Comparison of ENCODE assay signal across 7 cellular contexts in genomic region chr11:67463680-67464410, GRCh38. TPM values are rescaled to one million over a fixed set of nuclear protein-coding genes. Genes with fewer than 3 reads are reported as not detected.
DNase-seq lines count a peak whose midpoint lies in the region; TF ChIP-seq lines count a peak whose summit lies in the region.

No MANE protein-coding gene starts in this region.

- no peaks in the 10 kb centered on the region for H3K36me3 ChIP-seq in HEK293 (ENCODE audit: control insufficient read depth in 2 of 2, insufficient read depth in 1 of 2, low read length in 2 of 2)
- no peaks in the 10 kb centered on the region for H3K36me3 ChIP-seq in SK-N-SH (replicated peaks in 1 of 2; ENCODE audit: control insufficient read depth in 1 of 2, insufficient read depth in 2 of 2, low read length in 1 of 2)
- peaks cover 0 to 21% (median 0%) of the 10 kb centered on the region in 3 donors for H3K36me3 ChIP-seq in esophagus squamous epithelium
- H3K36me3 ChIP-seq in neural progenitor cell = no peaks in the 10 kb centered on the region

- POLR2A ChIA-PET in HEK293 (lab: Yijun Ruan, JAX) = interaction anchor here (0.7 kb wide), 1 partner anchor 1238 kb away, joined by 3 read pairs; no protein-coding TSS in a partner anchor
- POLR2A ChIA-PET in SK-N-SH (lab: Yijun Ruan, JAX) = no interaction called here

- peak in 2 of 4 donors; percentile 17 to 26 for TF ChIP-seq POLR2A in esophagus squamous epithelium (IDR thresholded peaks at IDR 0.05)

- 72% methylated on average over 9 of the region's 20 CpGs for WGBS in SK-N-SH (ENCODE audit: low lambda C conversion rate)
- 63 to 73% methylated on average over 6 to 9 of the region's 20 CpGs for WGBS in esophagus squamous epithelium, 2 donors

- no peaks in the 10 kb centered on the region for H4K20me1 ChIP-seq in SK-N-SH (ENCODE audit: insufficient read depth)
- no peaks in the 10 kb centered on the region for H4K20me1 ChIP-seq in neural progenitor cell (ENCODE audit: low read depth)

- H3K27ac Mint-ChIP-seq in neural progenitor cell = no peak overlapping the region

- H3K36me3 Mint-ChIP-seq in neural progenitor cell = no peaks in the 10 kb centered on the region

- H3K4me3 Mint-ChIP-seq in neural progenitor cell = peak overlapping the region; percentile 84

- no peaks in the 10 kb centered on the region for H3K9me3 ChIP-seq in HEK293 (ENCODE audit: control insufficient read depth, insufficient read depth, low read depth, low read length)
- H3K9me3 ChIP-seq in SK-N-SH = no peaks in the 10 kb centered on the region
- no peaks in the 10 kb centered on the region for H3K9me3 ChIP-seq in esophagus squamous epithelium
- H3K9me3 ChIP-seq in neural progenitor cell (ENCODE audit: low read depth) = no peaks in the 10 kb centered on the region

- H3K79me2 ChIP-seq in SK-N-SH (ENCODE audit: insufficient read depth) (peaks cover 7% of the 10 kb centered on the region; the same call in 1 of the 2 replicates), neural progenitor cell (ENCODE audit: low read depth) (peaks cover 8% of the 10 kb centered on the region)

- H3K4me3 ChIP-seq in HEK293 (ENCODE audit: low read depth, low read length) (peak overlapping the region; percentile 36), SK-N-SH (ENCODE audit: low read depth in 2 of 2, low read length in 1 of 2) (peak overlapping the region; percentile 63 to 68; a peak in 3 of 4 replicates), esophagus squamous epithelium (peak overlapping the region in 3 of 4 donors; percentile 47 to 75 (median 50)), neural progenitor cell (peak overlapping the region; percentile 64)

- no peak for TF ChIP-seq CTCF in HEK293 (tag by site-specific recombination; IDR thresholded peaks at IDR 0.05)
- TF ChIP-seq CTCF in SK-N-SH (IDR thresholded peaks at IDR 0.05) = no peak
- TF ChIP-seq CTCF in esophagus squamous epithelium (IDR thresholded peaks at IDR 0.05) = no peak
- TF ChIP-seq CTCF in neural progenitor cell (IDR thresholded peaks at IDR 0.05) = no peak

- peaks cover 18% of the 10 kb centered on the region for H3F3A ChIP-seq in SK-N-SH (replicated peaks; ENCODE audit: insufficient read depth)
- no peaks in the 10 kb centered on the region for H3F3A ChIP-seq in neural progenitor cell (ENCODE audit: low read depth)

- no peaks in the 10 kb centered on the region for H3K9me3 Mint-ChIP-seq in neural progenitor cell

- peaks cover 16% of the 10 kb centered on the region for H3K4me1 Mint-ChIP-seq in neural progenitor cell

- H3K27ac ChIP-seq in HEK293 (ENCODE audit: extremely low read depth, low read depth, low read length) (no peak overlapping the region), SK-N-SH (ENCODE audit: low read depth in 2 of 2, low read length in 1 of 2) (peak overlapping the region; percentile 48 to 61; a peak in 3 of 4 replicates), esophagus squamous epithelium (peak overlapping the region; percentile 93 to 98 (median 96)), neural progenitor cell (no peak overlapping the region)

- H3K4me2 ChIP-seq in SK-N-SH (peak overlapping the region; percentile 87), neural progenitor cell (peak overlapping the region; percentile 82)

- intact Hi-C loops in esophagus squamous epithelium (cut with DNase I) = no loop called here

- no peaks in the 10 kb centered on the region for H3K9me2 ChIP-seq in SK-N-SH

- H3K4me1 ChIP-seq in HEK293 (ENCODE audit: control insufficient read depth, insufficient read depth, low read length) (no peaks in the 10 kb centered on the region; the same call in 1 of the 2 replicates), SK-N-SH (ENCODE audit: control insufficient read depth in 1 of 2, insufficient read depth in 2 of 2, low read depth in 1 of 2, low read length in 1 of 2) (peaks cover 9 to 31% of the 10 kb centered on the region in 2 experiments; a peak in 2 of 4 replicates), esophagus squamous epithelium (peaks cover 33 to 68% (median 38%) of the 10 kb centered on the region in 3 donors), neural progenitor cell (peaks cover 6% of the 10 kb centered on the region)

- H2AFZ ChIP-seq in SK-N-SH (ENCODE audit: low read depth) = peak overlapping the region; percentile 85; the same call in 1 of the 2 replicates
- H2AFZ ChIP-seq in neural progenitor cell (replicated peaks) = no peak overlapping the region

- TF ChIP-seq EP300 in SK-N-SH (IDR thresholded peaks at IDR 0.05; ENCODE audit: borderline replicate concordance in 1 of 2, low read depth in 1 of 2, low read length in 1 of 2) = no peak

- TF ChIP-seq RAD21 in SK-N-SH (IDR thresholded peaks at IDR 0.05; ENCODE audit: low read length) = no peak

- H3K27me3 ChIP-seq in SK-N-SH (ENCODE audit: insufficient read depth) (no peaks in the 10 kb centered on the region), esophagus squamous epithelium (no peaks in the 10 kb centered on the region), neural progenitor cell (no peaks in the 10 kb centered on the region)

- H3K27me3 Mint-ChIP-seq in neural progenitor cell (ENCODE audit: insufficient read depth, low read depth) = peaks cover 6% of the 10 kb centered on the region

- DNase-seq in SK-N-SH (peak; percentile 51), esophagus squamous epithelium (lab: John Stamatoyannopoulos, UW) (no peak), neural progenitor cell (ENCODE audit: low spot score) (no peak), NCI-H2029 treated with DMSO at 0.1 percent for 48 hours (lab: John Stamatoyannopoulos, UW) (no peak), T-helper 9 cell (no peak), NCI-H510A (lab: John Stamatoyannopoulos, UW) (no peak)

- CTCF ChIA-PET in HEK293 (lab: Yijun Ruan, JAX) (no interaction called here), SK-N-SH (lab: Yijun Ruan, JAX) (no interaction called here)

- H3K9ac ChIP-seq in SK-N-SH (peak overlapping the region; percentile 22; the same call in 1 of the 2 replicates), neural progenitor cell (no peak overlapping the region)

TF ChIP-seq in HEK293, 187 proteins besides CTCF, POLR2A, EP300 and RAD21 (continues in another document):
- TF ChIP-seq ZFHX2 (tag by site-specific recombination; conservative IDR thresholded peaks at IDR 0.05) (0 out of 2 replicates have a peak, but pooled peaks have one; percentile 32), KLF8 (tag by site-specific recombination; IDR thresholded peaks at IDR 0.05) (0 out of 2 replicates have a peak, but pooled peaks have one; percentile 13)
- TF ChIP-seq, protein P1, sequence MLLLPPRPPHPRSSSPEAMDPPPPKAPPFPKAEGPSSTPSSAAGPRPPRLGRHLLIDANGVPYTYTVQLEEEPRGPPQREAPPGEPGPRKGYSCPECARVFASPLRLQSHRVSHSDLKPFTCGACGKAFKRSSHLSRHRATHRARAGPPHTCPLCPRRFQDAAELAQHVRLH (tag by site-specific recombination; IDR thresholded peaks at IDR 0.05) = no peak

TF ChIP-seq in SK-N-SH, 30 proteins besides CTCF, POLR2A, EP300 and RAD21:
- peak; percentile 53; the same call in 1 of the 2 replicates for TF ChIP-seq JUND (IDR thresholded peaks at IDR 0.05)
- peak; percentile 41; the same call in 1 of the 2 replicates for TF ChIP-seq POLR2AphosphoS5 (IDR thresholded peaks at IDR 0.05; ENCODE audit: low read depth, low read length)
- no peak for TF ChIP-seq MEF2A (IDR thresholded peaks at IDR 0.05; ENCODE audit: borderline replicate concordance, low read depth)
- TF ChIP-seq EZH2phosphoT487 (IDR thresholded peaks at IDR 0.05; ENCODE audit: borderline replicate concordance, low read depth) = no peak
- peak; percentile 43 for TF ChIP-seq MAX (IDR thresholded peaks at IDR 0.05; ENCODE audit: low read depth)
- TF ChIP-seq FOSL2 (IDR thresholded peaks at IDR 0.05; ENCODE audit: borderline replicate concordance, low read depth) = peak; percentile 69

RNA-seq across cellular contexts. Expression of gene TMEM134, which starts 5.2 kb away (rescaled TPM):
- polyA plus RNA-seq in SK-N-SH (2012; rRNA removed) = 132 and 135 TPM in 2 replicates
- polyA plus RNA-seq in SK-N-SH (2012; cell fraction: cytosol; rRNA removed) = 90.4 and 111 TPM in 2 replicates
- 166 and 231 TPM in 2 replicates for polyA plus RNA-seq in SK-N-SH (2012; cell fraction: nucleus; rRNA removed)
- total RNA-seq in esophagus squamous epithelium (100 to 1,000 TPM; 109 to 205 (median 145) TPM), neural progenitor cell (ENCODE audit: low replicate concordance) (68.1 and 88.8 TPM in 2 replicates)

RNA-seq across cellular contexts. Expression of gene CABP4, which starts 8.7 kb away (rescaled TPM):
- polyA plus RNA-seq in SK-N-SH (2012; rRNA removed) = not detected in 2 replicates
- polyA plus RNA-seq in SK-N-SH (2012; cell fraction: cytosol; rRNA removed) = not detected in 2 replicates
- polyA plus RNA-seq in SK-N-SH (2012; cell fraction: nucleus; rRNA removed) = not detected in 2 replicates
- total RNA-seq in esophagus squamous epithelium (under 1 TPM in 1 of 4 donors, not detected in 3; 0.38 TPM), neural progenitor cell (ENCODE audit: low replicate concordance) (not detected in 2 replicates)

RNA-seq across cellular contexts. Expression of gene GPR152, which starts 11.3 kb away (rescaled TPM):
- not detected in 2 replicates for polyA plus RNA-seq in SK-N-SH (2012; rRNA removed)
- not detected in 2 replicates for polyA plus RNA-seq in SK-N-SH (2012; cell fraction: cytosol; rRNA removed)
- not detected in 2 replicates for polyA plus RNA-seq in SK-N-SH (2012; cell fraction: nucleus; rRNA removed)
- total RNA-seq in esophagus squamous epithelium (not detected), neural progenitor cell (ENCODE audit: low replicate concordance) (not detected in 2 replicates)

RNA-seq across cellular contexts. Expression of gene AIP, which starts 19.0 kb away (rescaled TPM):
- polyA plus RNA-seq in SK-N-SH (2012; rRNA removed) = 192 and 207 TPM in 2 replicates
- 112 and 149 TPM in 2 replicates for polyA plus RNA-seq in SK-N-SH (2012; cell fraction: cytosol; rRNA removed)
- 125 and 141 TPM in 2 replicates for polyA plus RNA-seq in SK-N-SH (2012; cell fraction: nucleus; rRNA removed)
- 10 to 100 TPM; 16.8 to 63.3 (median 28.3) TPM for total RNA-seq in esophagus squamous epithelium
- 20.3 and 38.5 TPM in 2 replicates for total RNA-seq in neural progenitor cell (ENCODE audit: low replicate concordance)

RNA-seq across cellular contexts. Expression of gene CORO1B, which starts 20.6 kb away (rescaled TPM):
- 195 and 220 TPM in 2 replicates for polyA plus RNA-seq in SK-N-SH (2012; rRNA removed)
- polyA plus RNA-seq in SK-N-SH (2012; cell fraction: cytosol; rRNA removed) = 55.4 and 101 TPM in 2 replicates
- polyA plus RNA-seq in SK-N-SH (2012; cell fraction: nucleus; rRNA removed) = 184 and 233 TPM in 2 replicates
- total RNA-seq in esophagus squamous epithelium (100 to 1,000 TPM in 1 of 4 donors, 10 to 100 TPM in 3; 52.2 to 122 (median 57.6) TPM), neural progenitor cell (ENCODE audit: low replicate concordance) (25.5 and 68.4 TPM in 2 replicates)

Comparison
In these comparisons a context has a peak if more than half of its experiments do, and no peak if none do; other contexts are left out.
1. H3K27ac ChIP-seq: peak in SK-N-SH (2 of 2) and esophagus squamous epithelium (4 of 4); none in HEK293 (single experiment) and neural progenitor cell (single experiment).
2. Peak in every context shown above with its lines, with median percentiles within 50 percentile points of each other: H3K4me3 ChIP-seq.